In genomic region chr9:38357350-38358114, GRCh38 we compare ENCODE assay signal across 16 cellular contexts.
"Had no signal": no experiment of that assay in that cellular context is flagged by ENCODE, and none has a peak within 500 bp of the region (broad histone marks: within the 10 kb centered on the region; RNA-seq: fewer than 3 reads in every experiment).

No MANE protein-coding gene starts in this region.

- H3K36me3 Mint-ChIP-seq: activated naive CD8-positive, alpha-beta T cell; naive B cell; stimulated activated effector memory CD8-positive, alpha-beta T cell treated with anti-CD3 and anti-CD28 coated beads, Interleukin-12 subunit alpha, Interleukin-12 subunit beta, amount 100 ng/mL, for 72 hours; WTC11 had no signal

- H2AFZ ChIP-seq: hepatocyte had no signal

- H3K4me1 ChIP-seq: foreskin keratinocyte, pancreas, right lobe of liver, tibial nerve had no signal

- H3K36me3 ChIP-seq: pancreas, right lobe of liver, tibial nerve had no signal

- H3K4me1 Mint-ChIP-seq: activated CD4-positive, alpha-beta T cell treated with anti-CD3 and anti-CD28 coated beads for 36 hours; naive B cell; stimulated activated effector memory CD8-positive, alpha-beta T cell treated with anti-CD3 and anti-CD28 coated beads, Interleukin-12 subunit alpha, Interleukin-12 subunit beta, amount 100 ng/mL, for 72 hours had no signal

- H3K4me3 Mint-ChIP-seq: activated CD4-positive, alpha-beta T cell treated with anti-CD3 and anti-CD28 coated beads for 36 hours; activated naive CD8-positive, alpha-beta T cell; naive B cell; stimulated activated effector memory CD8-positive, alpha-beta T cell treated with anti-CD3 and anti-CD28 coated beads, Interleukin-12 subunit alpha, Interleukin-12 subunit beta, amount 100 ng/mL, for 72 hours; T-helper 2 cell treated with Interferon-gamma antibody and Interleukin-4, amounts not matched to agents 5 μg/mL and 100 μg/mL, for 36 hours; WTC11 had no signal

- H3K9me3 ChIP-seq: pancreas, right lobe of liver, tibial nerve had no signal

- H3K79me2 ChIP-seq: hepatocyte had no signal

- H3K27ac ChIP-seq: foreskin keratinocyte, hepatocyte, pancreas, right lobe of liver, tibial nerve had no signal

- H3K27ac Mint-ChIP-seq: activated CD4-positive, alpha-beta T cell treated with anti-CD3 and anti-CD28 coated beads for 36 hours; activated naive CD8-positive, alpha-beta T cell; stimulated activated effector memory CD8-positive, alpha-beta T cell treated with anti-CD3 and anti-CD28 coated beads, Interleukin-12 subunit alpha, Interleukin-12 subunit beta, amount 100 ng/mL, for 72 hours; T-helper 2 cell treated with Interferon-gamma antibody and Interleukin-4, amounts not matched to agents 5 μg/mL and 100 μg/mL, for 36 hours; WTC11 had no signal

- H3K4me3 ChIP-seq: hepatocyte, lung, pancreas, right lobe of liver, tibial nerve had no signal

- H3K27me3 Mint-ChIP-seq: activated CD4-positive, alpha-beta T cell treated with anti-CD3 and anti-CD28 coated beads for 36 hours; activated naive CD8-positive, alpha-beta T cell; naive B cell had no signal

- ATAC-seq: activated CD4-positive, alpha-beta T cell treated with anti-CD3 and anti-CD28 coated beads for 36 hours; foreskin keratinocyte; left colon; pancreas; right lobe of liver; stimulated activated effector memory CD8-positive, alpha-beta T cell treated with anti-CD3 and anti-CD28 coated beads, Interleukin-12 subunit alpha, Interleukin-12 subunit beta, amount 100 ng/mL, for 72 hours; WTC11 had no signal

- H3K9me3 Mint-ChIP-seq: naive B cell; stimulated activated effector memory CD8-positive, alpha-beta T cell treated with anti-CD3 and anti-CD28 coated beads, Interleukin-12 subunit alpha, Interleukin-12 subunit beta, amount 100 ng/mL, for 72 hours; T-helper 2 cell treated with Interferon-gamma antibody and Interleukin-4, amounts not matched to agents 5 μg/mL and 100 μg/mL, for 36 hours; WTC11 had no signal

- DNase-seq: activated CD4-positive, alpha-beta T cell treated with anti-CD3 and anti-CD28 coated beads for 36 hours; activated CD4-positive, alpha-beta T cell treated with anti-CD3 and anti-CD28 coated beads, Interleukin-2, amount 50 U/mL, for 48 hours; caudate nucleus; foreskin keratinocyte; left colon; naive B cell; pancreas; stimulated activated CD4-positive, alpha-beta T cell treated with anti-CD3 and anti-CD28 coated beads, Interleukin-4, amount 100 ng/mL, for 24 hours had no signal

- H3K4me2 ChIP-seq: hepatocyte had no signal

- H3K27me3 ChIP-seq: hepatocyte, pancreas, right lobe of liver, tibial nerve had no signal
